Comparison of ENCODE assay signal across 8 cellular contexts in the genomic region with DNA sequence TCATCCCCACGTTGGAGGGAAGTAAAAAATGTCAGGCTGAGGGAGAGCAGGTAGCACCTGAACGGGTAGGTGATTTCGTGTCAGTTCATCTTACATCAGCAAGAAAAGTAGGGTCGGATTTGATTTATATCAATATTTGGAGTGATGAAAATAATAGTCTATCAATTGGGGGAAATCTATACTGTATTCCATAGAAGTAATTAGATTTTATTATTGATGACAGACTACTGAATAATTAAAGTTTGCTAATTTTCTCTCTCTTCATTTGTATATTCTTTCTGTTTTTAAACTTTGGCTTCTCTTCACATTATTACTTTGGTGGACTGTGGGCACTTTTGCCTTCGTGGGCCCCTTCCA.
DNase-seq lines count a peak whose midpoint lies in the region; ATAC-seq and TF ChIP-seq lines count a peak whose summit lies in the region.

No MANE protein-coding gene starts in this region.

- no peaks in the 10 kb centered on the region for H3K36me3 ChIP-seq in stomach

- H3K4me1 Mint-ChIP-seq in activated CD4-positive, alpha-beta T cell treated with anti-CD3 and anti-CD28 coated beads, Interleukin-2, amount 10 ng/mL, durations not matched to agents 24 days and 14 days, result peaks cover 9% of the 10 kb centered on the region
- peaks cover 9% of the 10 kb centered on the region for H3K4me1 Mint-ChIP-seq in T-helper 17 cell

- TF ChIP-seq CTCF in foreskin fibroblast (IDR thresholded peaks at IDR 0.05; ENCODE audit: low read depth, low read length) (no peak), stomach (IDR thresholded peaks at IDR 0.05) (no peak), omental fat pad (IDR thresholded peaks at IDR 0.05) (peak in 1 of 3 donors; percentile 15)

- 24 to 39% (median 34%) methylated on average over 5 of the region's 5 CpGs for WGBS in stomach, 5 donors

- no peak for TF ChIP-seq POLR2A in stomach (IDR thresholded peaks at IDR 0.05)

- peak overlapping the region in 1 of 5 donors; percentile 69 for H3K27ac ChIP-seq in stomach

- intact Hi-C loops in activated CD4-positive, alpha-beta T cell treated with anti-CD3 and anti-CD28 coated beads, Interleukin-2, amount 10 ng/mL, durations not matched to agents 24 days and 14 days (cut with micrococcal nuclease), result loop anchor here (1.0 to 10.0 kb wide), 4 partner anchors 74 to 322 kb away; no protein-coding TSS in a partner anchor
- intact Hi-C loops in stomach (cut with DNase I; ENCODE audit: low total_unique reads), result no loop called here

- peaks cover 0 to 16% (median 4%) of the 10 kb centered on the region in 4 donors for H3K4me1 ChIP-seq in stomach

- no peak for TF ChIP-seq EP300 in stomach (IDR thresholded peaks at IDR 0.05)

- ATAC-seq in T-helper 17 cell, result no peak
- no peak for ATAC-seq in omental fat pad (ENCODE audit: low FRiP score)

- no peak overlapping the region for H3K27ac Mint-ChIP-seq in activated CD4-positive, alpha-beta T cell treated with anti-CD3 and anti-CD28 coated beads, Interleukin-2, amount 10 ng/mL, durations not matched to agents 24 days and 14 days
- H3K27ac Mint-ChIP-seq in T-helper 17 cell, result peak overlapping the region; percentile 84

- peak overlapping the region; percentile 51 to 62 for H3K4me3 ChIP-seq in foreskin fibroblast (ENCODE audit: low read depth in 1 of 2, low read length in 2 of 2)
- peak overlapping the region; percentile 41 to 47 (median 42) for H3K4me3 ChIP-seq in stomach

- H3K27me3 ChIP-seq in stomach, result no peaks in the 10 kb centered on the region

- peak overlapping the region; percentile 79 for H3K4me3 Mint-ChIP-seq in activated CD4-positive, alpha-beta T cell treated with anti-CD3 and anti-CD28 coated beads, Interleukin-2, amount 10 ng/mL, durations not matched to agents 24 days and 14 days
- H3K4me3 Mint-ChIP-seq in T-helper 17 cell, result peak overlapping the region; percentile 91

- DNase-seq in activated CD4-positive, alpha-beta T cell treated with anti-CD3 and anti-CD28 coated beads, Interleukin-2, amount 10 ng/mL, durations not matched to agents 24 days and 14 days, result no peak
- no peak for DNase-seq in activated CD4-positive, alpha-beta T cell treated with anti-CD3 and anti-CD28 coated beads, Interleukin-2, amount 50 U/mL, for 4 hours
- DNase-seq in T-helper 17 cell (no peak), foreskin fibroblast (no peak), stomach (no peak), NCI-H146 (lab: John Stamatoyannopoulos, UW) (no peak), omental fat pad (ENCODE audit: low spot score) (no peak)
- no peak for DNase-seq in central memory CD4-positive, alpha-beta T cell

- H3K9me3 Mint-ChIP-seq in activated CD4-positive, alpha-beta T cell treated with anti-CD3 and anti-CD28 coated beads, Interleukin-2, amount 10 ng/mL, durations not matched to agents 24 days and 14 days, result peaks cover 1% of the 10 kb centered on the region

- no peaks in the 10 kb centered on the region for H3K36me3 Mint-ChIP-seq in activated CD4-positive, alpha-beta T cell treated with anti-CD3 and anti-CD28 coated beads, Interleukin-2, amount 10 ng/mL, durations not matched to agents 24 days and 14 days (ENCODE audit: low read depth)
- peaks cover under 1% of the 10 kb centered on the region for H3K36me3 Mint-ChIP-seq in T-helper 17 cell (ENCODE audit: low read depth)

- peaks cover 22% of the 10 kb centered on the region for H3K27me3 Mint-ChIP-seq in activated CD4-positive, alpha-beta T cell treated with anti-CD3 and anti-CD28 coated beads, Interleukin-2, amount 10 ng/mL, durations not matched to agents 24 days and 14 days
- no peaks in the 10 kb centered on the region for H3K27me3 Mint-ChIP-seq in T-helper 17 cell

- H3K9me3 ChIP-seq in T-helper 17 cell (ENCODE audit: control insufficient read depth, low read length, poor library complexity, severe bottlenecking), result no peaks in the 10 kb centered on the region
- no peaks in the 10 kb centered on the region for H3K9me3 ChIP-seq in stomach
